Comparison of ENCODE assay signal across 16 cellular contexts in genomic region chr1:89918127-89918793, GRCh38.
DNase-seq lines count a peak whose midpoint lies in the region; ATAC-seq, FAIRE-seq and TF ChIP-seq lines count a peak whose summit lies in the region.
"Had no signal": no experiment of that assay in that cellular context is flagged by ENCODE, and none has a peak within 500 bp of the region (broad histone marks: within the 10 kb centered on the region; RNA-seq: fewer than 3 reads in every experiment).

No MANE protein-coding gene starts in this region.

- H3K27me3 ChIP-seq in right atrium auricular region (no peaks in the 10 kb centered on the region), MM.1S (replicated peaks; ENCODE audit: insufficient read depth, low read length) (no peaks in the 10 kb centered on the region)

- H2AFZ ChIP-seq in MM.1S (ENCODE audit: low read length) = no peak overlapping the region

- H3K79me2 ChIP-seq in MM.1S (ENCODE audit: low read length) = 0 out of 2 replicates have a peak, but pooled peaks cover 3% of the 10 kb centered on the region

- ATAC-seq in Right ventricle myocardium inferior = peak; percentile 16
- ATAC-seq: activated T-helper 17 cell treated with anti-CD3 and anti-CD28 coated beads, Interleukin-2, amount 50 U/mL, for 72 hours had no signal

- H4K20me1 ChIP-seq in MM.1S (ENCODE audit: insufficient read depth, low read length) = no peaks in the 10 kb centered on the region

- no peak for FAIRE-seq in GM19239 (lab: Jason Lieb, UNC)
- FAIRE-seq: GM18507, islet of Langerhans had no signal

- H3K4me1 ChIP-seq in right atrium auricular region (peaks cover 0 to 14% of the 10 kb centered on the region in 2 donors), MM.1S (ENCODE audit: low read length) (no peaks in the 10 kb centered on the region)

- no peaks in the 10 kb centered on the region for H3K9me3 ChIP-seq in right atrium auricular region
- H3K9me3 ChIP-seq in MM.1S (replicated peaks; ENCODE audit: insufficient read depth, low read length) = no peaks in the 10 kb centered on the region

- TF ChIP-seq CTCF in right atrium auricular region (IDR thresholded peaks at IDR 0.05) (no peak), foreskin fibroblast (IDR thresholded peaks at IDR 0.05; ENCODE audit: low read depth, low read length) (no peak), MM.1S (IDR thresholded peaks at IDR 0.05; ENCODE audit: low read length) (no peak)

- no peak for DNase-seq in Right ventricle myocardium inferior (ENCODE audit: missing footprints)
- DNase-seq in right atrium auricular region (ENCODE audit: low spot score) = no peak
- peak; percentile 13 for DNase-seq in RPMI7951 (ENCODE audit: low read depth)
- peak; percentile 64 to 79 for DNase-seq in foreskin fibroblast
- DNase-seq in SW 1271 (lab: John Stamatoyannopoulos, UW) = no peak
- no peak for DNase-seq in MM.1S
- no peak for DNase-seq in GM19239 (ENCODE audit: insufficient read length, low spot score)
- DNase-seq: activated CD4-positive, alpha-beta memory T cell treated with anti-CD3 and anti-CD28 coated beads, Interleukin-2, amount 10 ng/mL, durations not matched to agents 7 days and 5 days; COR-L47; posterior cingulate gyrus; SIG-M5; stimulated activated CD4-positive, alpha-beta T cell treated with anti-CD3 and anti-CD28 coated beads, Interleukin-15, amount 100 ng/mL, for 24 hours had no signal

- no peak overlapping the region for H3K4me3 ChIP-seq in right atrium auricular region
- H3K4me3 ChIP-seq in foreskin fibroblast (ENCODE audit: low read depth in 1 of 2, low read length in 2 of 2) = no peak overlapping the region
- H3K4me3 ChIP-seq in MM.1S (ENCODE audit: low read length) = no peak overlapping the region

- no peak overlapping the region for H3K9ac ChIP-seq in MM.1S (ENCODE audit: low read length)

- no peak overlapping the region for H3K4me2 ChIP-seq in MM.1S (ENCODE audit: low read depth, low read length)

- intact Hi-C loops in Right ventricle myocardium inferior (cut with DNase I) = no loop called here

- H3K9me2 ChIP-seq in MM.1S (replicated peaks; ENCODE audit: insufficient read depth, low read length) = no peaks in the 10 kb centered on the region

- H3K36me3 ChIP-seq in right atrium auricular region (no peaks in the 10 kb centered on the region), MM.1S (replicated peaks; ENCODE audit: insufficient read depth, low read length) (no peaks in the 10 kb centered on the region)

- no peaks in the 10 kb centered on the region for H3F3A ChIP-seq in MM.1S (ENCODE audit: insufficient read depth, low read length)

- H3K27ac ChIP-seq in right atrium auricular region (no peak overlapping the region), temporal lobe (ENCODE audit: low read depth, low read length) (peak overlapping the region; percentile 7), MM.1S (ENCODE audit: low read length) (no peak overlapping the region)

Comparison
In these comparisons a context has a peak if more than half of its experiments do, and no peak if none do; other contexts are left out.
1. DNase-seq: peak in RPMI7951 (single experiment) and foreskin fibroblast (2 of 2); none in Right ventricle myocardium inferior (single experiment), right atrium auricular region (single experiment), SW 1271 (0 of 2), MM.1S (single experiment) and GM19239 (single experiment).